In the genomic region with DNA sequence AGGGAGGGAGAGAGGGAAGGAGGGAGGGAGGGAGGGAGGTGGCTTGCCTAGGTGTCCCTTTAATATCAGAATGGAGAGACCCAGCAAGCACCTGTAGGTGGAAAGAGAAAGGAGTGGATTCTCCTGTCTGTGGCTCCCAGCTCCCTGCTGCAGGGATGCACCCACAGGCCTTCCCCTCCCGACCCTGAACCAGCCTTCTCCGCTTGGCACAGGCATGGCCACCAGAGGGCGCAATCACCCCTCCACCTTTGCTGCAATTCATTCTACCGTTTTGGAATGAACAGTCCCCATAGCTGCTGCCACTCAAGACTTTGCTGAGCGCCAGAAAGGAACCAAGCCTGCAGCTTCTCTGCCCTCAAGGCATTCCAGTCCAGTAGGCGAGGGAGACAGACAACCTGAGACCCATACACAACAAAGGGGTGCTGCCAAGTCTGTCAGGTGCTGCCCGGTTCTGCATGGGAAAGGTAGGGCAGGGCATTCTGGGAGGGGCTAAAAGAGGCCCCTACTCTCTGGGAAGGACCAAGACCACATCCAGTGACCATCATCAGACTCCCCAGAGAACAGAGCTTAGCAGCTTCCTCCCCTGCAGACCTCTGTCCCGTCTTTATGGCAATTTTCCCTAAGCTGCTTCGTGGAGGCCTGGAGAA, we compare ENCODE assay signal across 8 cellular contexts. TPM values are rescaled to one million over a fixed set of nuclear protein-coding genes. Genes with fewer than 3 reads are reported as not detected.
A peak's percentile ranks its signal among the peaks of the same experiment; 100 is the strongest.
DNase-seq lines count a peak whose midpoint lies in the region.

No MANE protein-coding gene starts in this region.

- peak; percentile 49 to 74 (median 59) for DNase-seq in NCI-H1417 (lab: John Stamatoyannopoulos, UW)
- DNase-seq in NCI-H1417 treated with DMSO at 0.1 percent for 48 hours (lab: John Stamatoyannopoulos, UW): no peak
- peak; percentile 64 for DNase-seq in LHCN-M2 (ENCODE audit: low read depth)
- DNase-seq in SHP77 treated with DMSO at 0.1 percent for 48 hours (lab: John Stamatoyannopoulos, UW): peak; percentile 47
- DNase-seq in activated T-helper 9 cell treated with anti-CD3 and anti-CD28 coated beads, Interleukin-2, amount 50 U/mL, for 16 hours (ENCODE audit: low read depth): peak; percentile 83
- DNase-seq in fibroblast of the conjunctiva (ENCODE audit: low read depth): peak; percentile 49
- DNase-seq in occipital lobe (lab: John Stamatoyannopoulos, UW): peak; percentile 67
- DNase-seq in superior temporal gyrus (ENCODE audit: extremely low spot score): peak; percentile 86

RNA-seq across cellular contexts. Expression of a gene that starts 4.9 kb away (rescaled TPM):
- total RNA-seq in LHCN-M2 (2014; rRNA removed): under 0.01 TPM in 1 of 2 replicates, not detected in the other
- not detected for polyA plus RNA-seq in LHCN-M2 (2012)
- under 0.01 TPM for total RNA-seq in occipital lobe

RNA-seq across cellular contexts. Expression of a gene that starts 18.5 kb away (rescaled TPM):
- total RNA-seq in LHCN-M2 (2014; rRNA removed): 136 and 145 TPM in 2 replicates
- polyA plus RNA-seq in LHCN-M2 (2012): 106 TPM
- 24.8 TPM for total RNA-seq in occipital lobe

RNA-seq across cellular contexts. Expression of a gene that starts 22.5 kb away (rescaled TPM):
- 44.2 and 57.9 TPM in 2 replicates for total RNA-seq in LHCN-M2 (2014; rRNA removed)
- 39.3 TPM for polyA plus RNA-seq in LHCN-M2 (2012)
- 36.2 TPM for total RNA-seq in occipital lobe

RNA-seq across cellular contexts. Expression of a gene that starts 25.1 kb away (rescaled TPM):
- 16.0 and 22.3 TPM in 2 replicates for total RNA-seq in LHCN-M2 (2014; rRNA removed)
- 26.5 TPM for polyA plus RNA-seq in LHCN-M2 (2012)
- total RNA-seq in occipital lobe: 7.0 TPM

RNA-seq across cellular contexts. Expression of a gene that starts 57.9 kb away (rescaled TPM):
- 44.5 and 58.0 TPM in 2 replicates for total RNA-seq in LHCN-M2 (2014; rRNA removed)
- 41.3 TPM for polyA plus RNA-seq in LHCN-M2 (2012)
- 158 TPM for total RNA-seq in occipital lobe
